Comparison of ENCODE assay signal across 12 cellular contexts in the genomic region with DNA sequence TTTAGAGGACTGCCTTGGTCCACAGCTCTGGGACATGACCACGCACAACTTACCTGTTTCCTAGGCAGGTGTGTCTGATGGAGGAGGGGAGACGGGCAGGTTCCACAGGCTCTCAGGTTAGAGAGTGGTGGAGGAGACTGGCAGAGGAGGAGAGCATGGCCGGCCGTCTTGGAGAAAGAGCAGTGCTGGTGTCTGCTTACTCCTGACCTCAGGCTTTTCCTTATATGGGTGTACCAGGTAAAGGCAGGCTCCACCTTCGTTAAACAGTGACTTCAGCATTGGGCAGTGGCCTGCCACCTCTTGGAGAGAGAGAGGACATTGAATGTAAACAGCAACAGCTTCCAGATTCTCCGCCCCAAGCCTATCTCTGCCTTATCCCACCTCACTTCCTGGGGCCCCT. TPM values are rescaled to one million over a fixed set of nuclear protein-coding genes. Genes with fewer than 3 reads are reported as not detected.
DNase-seq lines count a peak whose midpoint lies in the region; ATAC-seq and TF ChIP-seq lines count a peak whose summit lies in the region.
"Had no signal": no experiment of that assay in that cellular context is flagged by ENCODE, and none has a peak within 500 bp of the region (broad histone marks: within the 10 kb centered on the region; RNA-seq: fewer than 3 reads in every experiment).

A gene with protein sequence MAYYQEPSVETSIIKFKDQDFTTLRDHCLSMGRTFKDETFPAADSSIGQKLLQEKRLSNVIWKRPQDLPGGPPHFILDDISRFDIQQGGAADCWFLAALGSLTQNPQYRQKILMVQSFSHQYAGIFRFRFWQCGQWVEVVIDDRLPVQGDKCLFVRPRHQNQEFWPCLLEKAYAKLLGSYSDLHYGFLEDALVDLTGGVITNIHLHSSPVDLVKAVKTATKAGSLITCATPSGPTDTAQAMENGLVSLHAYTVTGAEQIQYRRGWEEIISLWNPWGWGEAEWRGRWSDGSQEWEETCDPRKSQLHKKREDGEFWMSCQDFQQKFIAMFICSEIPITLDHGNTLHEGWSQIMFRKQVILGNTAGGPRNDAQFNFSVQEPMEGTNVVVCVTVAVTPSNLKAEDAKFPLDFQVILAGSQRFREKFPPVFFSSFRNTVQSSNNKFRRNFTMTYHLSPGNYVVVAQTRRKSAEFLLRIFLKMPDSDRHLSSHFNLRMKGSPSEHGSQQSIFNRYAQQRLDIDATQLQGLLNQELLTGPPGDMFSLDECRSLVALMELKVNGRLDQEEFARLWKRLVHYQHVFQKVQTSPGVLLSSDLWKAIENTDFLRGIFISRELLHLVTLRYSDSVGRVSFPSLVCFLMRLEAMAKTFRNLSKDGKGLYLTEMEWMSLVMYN (minus strand): TSS at position 198 of the 400 bp plus-strand sequence. CDS start 20,121 bp downstream, outside the sequence.

- peaks cover 62% of the 10 kb centered on the region for H3K27me3 Mint-ChIP-seq in T-helper 17 cell

- H3K36me3 ChIP-seq in NT2/D1 (ENCODE audit: insufficient read depth, insufficient read length, low read length) (no peaks in the 10 kb centered on the region), prostate gland (no peaks in the 10 kb centered on the region)

- H3K9me3 ChIP-seq in NT2/D1 (ENCODE audit: insufficient read depth, low read length) = no peaks in the 10 kb centered on the region
- no peaks in the 10 kb centered on the region for H3K9me3 ChIP-seq in prostate gland
- H3K9me3 ChIP-seq in T-helper 17 cell (ENCODE audit: control insufficient read depth, low read length, poor library complexity, severe bottlenecking) = no peaks in the 10 kb centered on the region

- no peaks in the 10 kb centered on the region for H3K4me1 Mint-ChIP-seq in T-helper 17 cell

- no peaks in the 10 kb centered on the region for H3K4me1 ChIP-seq in NT2/D1 (ENCODE audit: insufficient read depth, insufficient read length)
- H3K4me1 ChIP-seq in prostate gland (replicated peaks) = no peaks in the 10 kb centered on the region

- TF ChIP-seq POLR2A in prostate gland (IDR thresholded peaks at IDR 0.05) = peak; percentile 74

- H3K9ac ChIP-seq in NT2/D1 (ENCODE audit: insufficient read length, low read depth) = no peak within 1 kb of the TSS

- peak within 1 kb of the TSS in 1 of 2 donors; percentile 20 for H3K27ac ChIP-seq in prostate gland

- H3K4me3 ChIP-seq in NT2/D1 (ENCODE audit: insufficient read length, low read depth) = no peak within 1 kb of the TSS
- no peak within 1 kb of the TSS for H3K4me3 ChIP-seq in prostate gland

- TF ChIP-seq CTCF in prostate gland (IDR thresholded peaks at IDR 0.05) = peak in 2 of 4 experiments; percentile 37 to 38

- intact Hi-C loops in prostate gland (cut with DNase I) = no loop called here

- H3K27ac Mint-ChIP-seq in T-helper 17 cell = no peak within 1 kb of the TSS

- H3K27me3 ChIP-seq in NT2/D1 (ENCODE audit: insufficient read depth, insufficient read length) (no peaks in the 10 kb centered on the region), prostate gland (replicated peaks; ENCODE audit: insufficient read depth) (no peaks in the 10 kb centered on the region)

- WGBS in prostate gland = 46% methylated on average over 6 of the region's 6 CpGs

- H3K36me3 Mint-ChIP-seq in T-helper 17 cell (ENCODE audit: low read depth) = no peaks in the 10 kb centered on the region

- peak; percentile 90 for DNase-seq in HT-29 (ENCODE audit: low spot score)
- DNase-seq in NT2/D1 (ENCODE audit: low read depth, low spot score) = peak; percentile 46
- DNase-seq in iPS DF 4.7 (ENCODE audit: extremely low read depth, low spot score) = peak; percentile 66
- DNase-seq in prostate gland (ENCODE audit: low spot score) = peak; percentile 81
- DNase-seq in T-helper 17 cell = no peak
- DNase-seq in retina = no peak
- no peak for DNase-seq in kidney glomerular epithelial cell (lab: John Stamatoyannopoulos, UW)
- DNase-seq: anterior cingulate cortex; NCI-H1105 treated with DMSO at 0.1 percent for 48 hours; OCI-M1; stimulated activated CD4-positive, alpha-beta T cell treated with anti-CD3 and anti-CD28 coated beads, Interleukin-15, amount 100 ng/mL, for 24 hours had no signal

- no peak within 1 kb of the TSS for H3K4me3 Mint-ChIP-seq in T-helper 17 cell

- no peak for ATAC-seq in T-helper 17 cell
- no peak for ATAC-seq in HG03460 (IDR thresholded peaks at IDR 0.05; ENCODE audit: unreplicated experiment)

RNA-seq across cellular contexts. Expression of the gene that starts here (rescaled TPM):
- total RNA-seq in HT-29 (2014; rRNA removed; shearing (Covaris generic)) = 4.0 TPM in 2 replicates
- total RNA-seq in prostate gland (1 to 10 TPM; 2.0 to 5.7 TPM), T-helper 17 cell (not detected)

Comparison
In these comparisons a context has a peak if more than half of its experiments do, and no peak if none do; other contexts are left out.
1. DNase-seq: peak in HT-29 (single experiment), NT2/D1 (single experiment), iPS DF 4.7 (single experiment) and prostate gland (single experiment); none in T-helper 17 cell (0 of 3), retina (single experiment) and kidney glomerular epithelial cell (single experiment).